Comparison of ENCODE assay signal across 8 cellular contexts in the genomic region with DNA sequence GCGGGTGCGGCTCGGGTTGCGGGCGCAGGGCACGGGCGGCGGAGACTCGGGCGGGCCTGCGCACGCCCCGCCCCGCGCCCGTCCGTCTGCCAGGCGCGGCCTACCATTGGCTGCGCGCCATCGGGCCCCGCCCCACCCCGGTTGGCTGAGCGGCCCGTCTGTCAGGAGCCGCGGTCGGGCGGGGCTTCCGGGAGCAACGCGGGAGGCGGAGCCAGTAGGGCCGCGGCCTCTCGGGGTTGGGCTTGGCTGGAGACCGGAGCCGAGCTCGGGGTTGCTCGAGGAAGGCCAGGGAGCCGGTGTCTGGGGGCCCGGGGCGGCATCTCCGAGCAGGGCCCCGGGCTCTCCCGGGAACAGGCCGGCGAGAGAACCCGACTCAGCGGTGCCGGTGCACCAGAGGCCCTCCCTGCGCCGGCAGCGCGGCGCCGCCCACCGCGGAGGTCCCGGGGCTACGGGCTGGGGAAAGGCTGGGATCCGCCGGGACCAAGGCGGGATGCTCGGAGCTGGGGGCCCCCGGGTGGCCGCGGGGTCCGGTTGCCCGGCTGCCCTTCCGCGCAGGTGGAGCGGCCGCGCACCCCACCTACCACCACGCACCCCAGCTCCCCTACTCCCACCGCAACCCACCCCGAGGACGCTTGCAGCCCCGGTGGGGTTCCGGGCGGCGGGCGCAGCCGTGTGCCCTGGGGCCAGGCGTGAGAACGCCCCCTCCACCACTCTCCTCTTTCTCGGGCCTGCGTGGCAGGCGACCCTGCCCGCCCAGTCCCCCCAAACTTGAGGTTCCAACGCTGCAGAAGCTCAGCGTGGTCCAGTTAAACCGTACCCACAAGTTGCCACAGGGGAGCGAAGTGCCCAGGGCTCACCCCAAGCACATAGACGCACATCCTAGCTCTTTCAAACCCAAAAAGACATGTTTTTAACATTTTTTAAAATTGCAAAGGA. TPM values are rescaled to one million over a fixed set of nuclear protein-coding genes. Genes with fewer than 3 reads are reported as not detected.
DNase-seq lines count a peak whose midpoint lies in the region; ATAC-seq, FAIRE-seq and TF ChIP-seq lines count a peak whose summit lies in the region.

Gene HRAS (minus strand): TSS at position 58 of the 936 bp plus-strand sequence.

- no peak for TF ChIP-seq CTCF in VCaP (conservative IDR thresholded peaks at IDR 0.05)

- H3K36me3 ChIP-seq in small intestine (ENCODE audit: control insufficient read depth in 2 of 2, insufficient read depth in 2 of 2, low read length in 2 of 2), result peaks cover 3 to 10% of the 10 kb centered on the region in 2 donors

- in situ Hi-C loops in T47D (cut with HindIII; ENCODE audit: low pct_unique_long_range_greater_than_20kb, low sequenced_read_pairs), result no loop called here

- H3K4me1 ChIP-seq in small intestine (ENCODE audit: control insufficient read depth in 2 of 2, insufficient read depth in 1 of 2, low read depth in 1 of 2, low read length in 1 of 2), result peaks cover 0 to 4% of the 10 kb centered on the region in 2 donors

- peak; percentile 73 for DNase-seq in A172 (ENCODE audit: low spot score)
- DNase-seq in NCI-H2171 treated with DMSO at 0.1 percent for 48 hours (lab: John Stamatoyannopoulos, UW), result peak; percentile 70
- DNase-seq in T47D (ENCODE audit: low read depth in 1 of 2, low spot score in 1 of 2), result peak; percentile 94 to 98
- DNase-seq in iPS-NIHi11 (ENCODE audit: low spot score), result peak; percentile 100
- DNase-seq in small intestine, result peak; percentile 95

- H3K9me3 ChIP-seq in small intestine (ENCODE audit: control insufficient read depth, low read depth), result no peaks in the 10 kb centered on the region

- no peaks in the 10 kb centered on the region for H3K27me3 ChIP-seq in small intestine (ENCODE audit: control insufficient read depth in 2 of 2, insufficient read depth in 2 of 2, low read length in 2 of 2)

- peak; percentile 50 for ATAC-seq in GM18861 (IDR thresholded peaks at IDR 0.05; ENCODE audit: unreplicated experiment)
- ATAC-seq in HG03103 (IDR thresholded peaks at IDR 0.05; ENCODE audit: low read depth, unreplicated experiment), result peak; percentile 66

- no peak for FAIRE-seq in small intestine (lab: Jason Lieb, UNC)

- 1 to 2% (median 1%) methylated on average over 57 to 97 of the region's 97 CpGs for WGBS in small intestine, 3 donors

- H3K4me3 ChIP-seq in small intestine (ENCODE audit: low read depth in 1 of 2, low read length in 2 of 2), result peak within 1 kb of the TSS; percentile 80 to 88

- peak within 1 kb of the TSS; percentile 86 for H3K27ac ChIP-seq in VCaP
- peak within 1 kb of the TSS; percentile 58 to 84 for H3K27ac ChIP-seq in small intestine (ENCODE audit: low read depth in 1 of 2, low read length in 1 of 2)

RNA-seq across cellular contexts. Expression of gene HRAS, which starts in this region (rescaled TPM):
- 74.6 and 99.9 TPM in 2 replicates for total RNA-seq in A172 (2014; rRNA removed; shearing (Covaris generic))
- 100 to 1,000 TPM in 2 of 3 donors, 10 to 100 TPM in 1; 57.0 to 142 (median 128) TPM for polyA plus RNA-seq in small intestine

Comparison
In these comparisons a context has a peak if more than half of its experiments do, and no peak if none do; other contexts are left out.
1. Peak in every context shown above with its lines: DNase-seq, ATAC-seq, H3K4me3 ChIP-seq and H3K27ac ChIP-seq.